ENCODE assay signal across 11 cellular contexts in the genomic region with DNA sequence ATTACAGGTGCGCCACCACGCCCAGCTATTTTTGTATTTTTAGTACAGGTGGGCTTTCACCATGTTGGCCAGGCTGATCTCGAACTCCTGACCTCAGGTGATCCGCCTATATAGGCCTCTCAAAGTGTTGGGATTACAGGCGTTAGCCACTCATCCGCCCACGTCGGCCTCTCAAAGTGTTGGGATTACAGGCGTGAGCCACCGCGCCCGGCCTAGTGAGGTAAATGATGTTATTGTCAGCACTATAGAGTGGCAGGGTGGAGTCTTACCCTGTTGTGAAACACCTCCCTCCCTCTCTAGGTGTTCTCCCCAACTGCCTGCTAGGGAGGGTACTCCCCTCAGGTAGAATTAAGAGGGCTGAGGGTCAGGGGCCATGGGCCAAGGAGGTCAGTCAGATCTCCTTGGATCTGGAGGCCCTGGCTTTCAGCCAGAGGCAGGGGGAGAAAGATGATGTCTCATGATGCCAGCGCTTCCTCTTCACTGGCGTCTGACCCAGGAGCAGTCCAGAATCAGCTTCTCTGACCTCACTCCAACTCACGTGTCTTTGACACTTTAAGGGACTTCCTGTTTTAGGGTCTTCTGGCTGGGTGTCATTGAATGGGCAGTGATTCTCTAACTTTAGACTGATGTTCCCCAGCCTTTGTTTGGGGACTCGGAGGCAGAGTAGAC. TPM values are rescaled to one million over a fixed set of nuclear protein-coding genes. Genes with fewer than 3 reads are reported as not detected.
DNase-seq lines count a peak whose midpoint lies in the region; ATAC-seq and TF ChIP-seq lines count a peak whose summit lies in the region.
"Had no signal": no experiment of that assay in that cellular context is flagged by ENCODE, and none has a peak within 500 bp of the region (broad histone marks: within the 10 kb centered on the region; RNA-seq: fewer than 3 reads in every experiment).

No MANE protein-coding gene starts in this region.

- intact Hi-C loops in CD8-positive, alpha-beta T cell (cut with DNase I, micrococcal nuclease): no loop called here

- CTCF ChIA-PET in CD8-positive, alpha-beta T cell (lab: Charles Lee): interaction anchor here (1.3 to 54.2 kb wide), 5 partner anchors 8 to 51 kb away, joined by 3 to 2176 read pairs (median 61); partner anchors contain the start of genes LGALS1, NOL12, PDXP and SH3BP1

- no peak overlapping the region for H3K4me3 ChIP-seq in CD8-positive, alpha-beta T cell (ENCODE audit: low read depth, low read length)
- H3K4me3 ChIP-seq in NB4 (ENCODE audit: low read depth, low read length): peak overlapping the region; percentile 98

- peaks cover 40% of the 10 kb centered on the region for H3K4me1 Mint-ChIP-seq in CD8-positive, alpha-beta T cell (ENCODE audit: low read depth)
- H3K4me1 Mint-ChIP-seq in chondrocyte (ENCODE audit: low read depth) (peaks cover 39% of the 10 kb centered on the region), nephron progenitor cell (peaks cover 31% of the 10 kb centered on the region)

- H3K9me3 ChIP-seq in CD8-positive, alpha-beta T cell (ENCODE audit: low read length): no peaks in the 10 kb centered on the region
- H3K9me3 ChIP-seq: gastroesophageal sphincter had no signal

- no peak for DNase-seq in CD8-positive, alpha-beta T cell
- DNase-seq in NB4 (ENCODE audit: low read depth): peak; percentile 52
- no peak for DNase-seq in chondrocyte (ENCODE audit: low spot score)
- DNase-seq in nephron progenitor cell: no peak
- DNase-seq in stimulated activated naive CD4-positive, alpha-beta T cell treated with Interleukin-2 at 50 U/mL for 16 hours (lab: John Stamatoyannopoulos, UW): no peak
- DNase-seq: NCI-H2171 treated with DMSO at 0.1 percent for 48 hours had no signal

- peaks cover 16% of the 10 kb centered on the region for H3K36me3 Mint-ChIP-seq in CD8-positive, alpha-beta T cell
- H3K36me3 Mint-ChIP-seq in chondrocyte (ENCODE audit: low read depth): no peaks in the 10 kb centered on the region
- peaks cover 22% of the 10 kb centered on the region for H3K36me3 Mint-ChIP-seq in nephron progenitor cell (ENCODE audit: low read depth)

- peak overlapping the region; percentile 87 for H3K4me3 Mint-ChIP-seq in CD8-positive, alpha-beta T cell
- H3K4me3 Mint-ChIP-seq in chondrocyte (ENCODE audit: unreplicated experiment) (peak overlapping the region; percentile 88), nephron progenitor cell (peak overlapping the region; percentile 92)

- POLR2A ChIA-PET in CD8-positive, alpha-beta T cell (lab: Charles Lee): interaction anchor here (2.9 to 4.6 kb wide), 2 partner anchors 17 to 48 kb away, joined by 26 to 45 read pairs; partner anchors contain the start of gene PDXP

- H3K27ac ChIP-seq in CD8-positive, alpha-beta T cell (ENCODE audit: low read depth, low read length): no peak overlapping the region

- no peak for ATAC-seq in CD8-positive, alpha-beta T cell
- no peak for ATAC-seq in GM21381 (IDR thresholded peaks at IDR 0.05; ENCODE audit: unreplicated experiment)
- ATAC-seq in GM21717 (IDR thresholded peaks at IDR 0.05; ENCODE audit: unreplicated experiment): no peak
- ATAC-seq in HG02588 (IDR thresholded peaks at IDR 0.05; ENCODE audit: unreplicated experiment): no peak
- ATAC-seq: gastroesophageal sphincter, right cardiac atrium had no signal

- TF ChIP-seq POLR2A in NB4 (IDR thresholded peaks at IDR 0.05; ENCODE audit: extremely low read depth, insufficient read length): no peak

- no peak for TF ChIP-seq CTCF in CD8-positive, alpha-beta T cell (IDR thresholded peaks at IDR 0.05)
- no peak for TF ChIP-seq CTCF in NB4 (IDR thresholded peaks at IDR 0.05; ENCODE audit: low read depth, low read length)
- no peak for TF ChIP-seq CTCF in chondrocyte (IDR thresholded peaks at IDR 0.05)
- TF ChIP-seq CTCF in nephron progenitor cell (IDR thresholded peaks at IDR 0.05): no peak

- H3K27ac Mint-ChIP-seq in CD8-positive, alpha-beta T cell: peak overlapping the region; percentile 22
- H3K27ac Mint-ChIP-seq in chondrocyte (ENCODE audit: unreplicated experiment) (no peak overlapping the region), nephron progenitor cell (no peak overlapping the region)

- no peaks in the 10 kb centered on the region for H3K27me3 ChIP-seq in CD8-positive, alpha-beta T cell (ENCODE audit: insufficient read depth, low read length)

- H3K4me1 ChIP-seq in CD8-positive, alpha-beta T cell (ENCODE audit: insufficient read depth, low read length): peaks cover 39% of the 10 kb centered on the region

- H3K36me3 ChIP-seq in CD8-positive, alpha-beta T cell (ENCODE audit: insufficient read depth, low read length): peaks cover 6% of the 10 kb centered on the region

- H3K27me3 Mint-ChIP-seq in CD8-positive, alpha-beta T cell (ENCODE audit: low read depth): no peaks in the 10 kb centered on the region
- H3K27me3 Mint-ChIP-seq in chondrocyte (ENCODE audit: low read depth): no peaks in the 10 kb centered on the region
- H3K27me3 Mint-ChIP-seq in nephron progenitor cell (ENCODE audit: low read depth, poor library complexity): peaks cover 4% of the 10 kb centered on the region

- no peaks in the 10 kb centered on the region for H3K9me3 Mint-ChIP-seq in CD8-positive, alpha-beta T cell
- H3K9me3 Mint-ChIP-seq in chondrocyte (ENCODE audit: low read depth) (no peaks in the 10 kb centered on the region), nephron progenitor cell (no peaks in the 10 kb centered on the region)

RNA-seq across cellular contexts. Expression of gene GGA1, which starts 2.0 kb away (rescaled TPM):
- 10 to 100 TPM; 66.0 to 69.1 TPM for total RNA-seq in CD8-positive, alpha-beta T cell
- 32.0 to 35.9 TPM (median 34.8 TPM) in 3 replicates for total RNA-seq in chondrocyte

RNA-seq across cellular contexts. Expression of gene SH3BP1, which starts 28.9 kb away (rescaled TPM):
- 10 to 100 TPM; 51.5 to 52.9 TPM for total RNA-seq in CD8-positive, alpha-beta T cell
- total RNA-seq in chondrocyte: 1.6 to 2.7 TPM (median 2.4 TPM) in 3 replicates

RNA-seq across cellular contexts. Expression of gene LGALS2, which starts 30.7 kb away (rescaled TPM):
- not detected for total RNA-seq in CD8-positive, alpha-beta T cell
- not detected in 3 replicates for total RNA-seq in chondrocyte
- total RNA-seq: gastroesophageal sphincter had no signal

RNA-seq across cellular contexts. Expression of gene PDXP, which starts 47.9 kb away (rescaled TPM):
- 1 to 10 TPM; 2.4 to 3.2 TPM for total RNA-seq in CD8-positive, alpha-beta T cell
- total RNA-seq in chondrocyte: 14.8 to 17.2 TPM (median 15.2 TPM) in 3 replicates

RNA-seq across cellular contexts. Expression of gene CDC42EP1, which starts 50.3 kb away (rescaled TPM):
- not detected for total RNA-seq in CD8-positive, alpha-beta T cell
- total RNA-seq in chondrocyte: 155 to 167 TPM (median 156 TPM) in 3 replicates

Comparison
In these comparisons a context has a peak if more than half of its experiments do, and no peak if none do; other contexts are left out.
1. RNA of gene SH3BP1, which starts 28.9 kb away (total RNA-seq): 51.5 to 52.9 TPM in CD8-positive, alpha-beta T cell; 1.6 to 2.7 TPM in chondrocyte; every median in the first group is over 10 times any median in the second.
2. Peak in every context shown above with its lines, with median percentiles within 50 percentile points of each other: H3K4me3 Mint-ChIP-seq.